31 cellular contexts compared by ENCODE assay signal in genomic region chr6:134010400-134010799, GRCh38. TPM values are rescaled to one million over a fixed set of nuclear protein-coding genes. Genes with fewer than 3 reads are reported as not detected.
"Had no signal": no experiment of that assay in that cellular context is flagged by ENCODE, and none has a peak within 500 bp of the region (broad histone marks: within the 10 kb centered on the region; RNA-seq: fewer than 3 reads in every experiment).

No MANE protein-coding gene starts in this region.

- H3K27ac ChIP-seq: adrenal gland, body of pancreas, cardiac muscle cell, colonic mucosa, WERI-Rb-1 had no signal

- DNase-seq: activated B cell treated with CpG ODN at 0.5 μM for 24 hours; activated CD4-positive, alpha-beta T cell treated with anti-CD3 and anti-CD28 coated beads for 48 hours; activated CD4-positive, alpha-beta T cell treated with anti-CD3 and anti-CD28 coated beads, Interleukin-2, amount 50 U/mL, for 1 hour; activated CD4-positive, alpha-beta T cell treated with anti-CD3 and anti-CD28 coated beads, Interleukin-2, amount 50 U/mL, for 48 hours; activated CD8-positive, alpha-beta memory T cell treated with anti-CD3 and anti-CD28 coated beads for 24 hours; activated CD8-positive, alpha-beta T cell treated with anti-CD3 and anti-CD28 coated beads for 36 hours; activated effector memory CD4-positive, alpha-beta T cell treated with anti-CD3 and anti-CD28 coated beads, Interleukin-2, amount 50 U/mL, for 16 hours; activated naive CD4-positive, alpha-beta T cell treated with anti-CD3 and anti-CD28 coated beads for 36 hours; activated naive CD8-positive, alpha-beta T cell treated with anti-CD3 and anti-CD28 coated beads for 36 hours; activated naive CD8-positive, alpha-beta T cell treated with anti-CD3 and anti-CD28 coated beads, Interleukin-2, amount 50 U/mL, for 24 hours; activated T-cell treated with anti-CD3 and anti-CD28 coated beads, Interleukin-2, amount 50 U/mL, for 4 hours; adrenal gland; amygdala; aorta; body of pancreas; central memory CD4-positive, alpha-beta T cell; cerebellar nuclear complex; colonic mucosa; effector CD8-positive, alpha-beta T cell; foreskin fibroblast; T-helper 1 cell; T-helper 17 cell; T1000; WERI-Rb-1 had no signal

- H3K27me3 ChIP-seq: adrenal gland, body of pancreas, cardiac muscle cell, colonic mucosa had no signal

- ATAC-seq: activated CD4-positive, CD25-positive, alpha-beta regulatory T cell treated with anti-CD3 and anti-CD28 coated beads, Interleukin-2, amount 50 U/mL, for 24 hours; body of pancreas; esophagus mucosa; T-helper 17 cell had no signal

- H3K4me3 ChIP-seq: adrenal gland, body of pancreas, cardiac muscle cell, colonic mucosa had no signal

- H3K9me3 ChIP-seq: adrenal gland, body of pancreas, colonic mucosa had no signal

- H3K4me1 ChIP-seq: adrenal gland, colonic mucosa had no signal

- FAIRE-seq: endometrium, endothelial cell of umbilical vein, frontal cortex had no signal

- H3K36me3 ChIP-seq: adrenal gland, cardiac muscle cell, colonic mucosa, WERI-Rb-1 had no signal

RNA-seq across cellular contexts. Expression of gene SLC2A12, which starts 42.0 kb away (rescaled TPM):
- total RNA-seq: activated B cell treated with CpG ODN at 0.5 μM for 24 hours; activated T-cell treated with anti-CD3 and anti-CD28 coated beads, Interleukin-2, amount 50 U/mL, for 4 hours; activated T-helper 2 cell treated with anti-CD3 and anti-CD28 coated beads, Interferon-gamma antibody, Interleukin-2, Interleukin-4, amounts not matched to agents 10 μg/mL and 5 μg/mL and 100 μg/mL, durations not matched to agents 14 hours and 24 hours and 36 hours; T-helper 17 cell had no signal
